In genomic region chr3:4394048-4394447, GRCh38 we compare ENCODE assay signal across 13 cellular contexts.
DNase-seq lines count a peak whose midpoint lies in the region; ATAC-seq, FAIRE-seq and TF ChIP-seq lines count a peak whose summit lies in the region.
"Had no signal": no experiment of that assay in that cellular context is flagged by ENCODE, and none has a peak within 500 bp of the region (broad histone marks: within the 10 kb centered on the region; RNA-seq: fewer than 3 reads in every experiment).

No MANE protein-coding gene starts in this region.

- peak; percentile 2 to 14 for DNase-seq in NOMO-1 (lab: John Stamatoyannopoulos, UW; ENCODE audit: unreplicated experiment in 2 of 2)
- DNase-seq in NOMO-1 treated with dmso at 0.1 percent for 144 hours (lab: John Stamatoyannopoulos, UW; ENCODE audit: unreplicated experiment): no peak
- DNase-seq in astrocyte of the spinal cord (ENCODE audit: low read depth, low spot score): peak; percentile 65
- DNase-seq in small intestine: peak; percentile 36
- DNase-seq in GM13976 (ENCODE audit: low spot score): no peak
- DNase-seq in GM19238 (ENCODE audit: insufficient read length, low spot score): no peak
- DNase-seq: 8988T, NCI-H1930 had no signal

- in situ Hi-C loops in astrocyte of the spinal cord (cut with HindIII; ENCODE audit: low sequenced_read_pairs) (no loop called here), GM13976 (cut with MboI; ENCODE audit: low sequenced_read_pairs, unreplicated experiment) (no loop called here)

- no peaks in the 10 kb centered on the region for H3K36me3 ChIP-seq in small intestine (ENCODE audit: control insufficient read depth in 2 of 2, insufficient read depth in 2 of 2, low read length in 2 of 2)

- no peak for TF ChIP-seq CTCF in astrocyte of the spinal cord (IDR thresholded peaks at IDR 0.05; ENCODE audit: low read depth, low read length)
- no peak for TF ChIP-seq CTCF in GM13976 (IDR thresholded peaks at IDR 0.05; ENCODE audit: borderline replicate concordance, control extremely low read depth, extremely low read depth, insufficient read depth, missing control alignments)

- no peak for FAIRE-seq in small intestine (lab: Jason Lieb, UNC)
- FAIRE-seq: G401.6 had no signal

- 69 to 97% (median 89%) methylated on average over 3 of the region's 3 CpGs for whole genome bisulfite sequencing in small intestine, 3 donors

- H3K9me3 Mint-ChIP-seq in T-helper 1 cell treated with Interleukin-12 subunit alpha and Interleukin-12 subunit beta and Interleukin-4 antibody, amounts not matched to agents 30 μg/mL and 1 μg/mL, for 36 hours: peaks cover 12% of the 10 kb centered on the region
- H3K9me3 Mint-ChIP-seq: nephron, type B pancreatic cell had no signal

- peaks cover 34% of the 10 kb centered on the region for H3K4me1 Mint-ChIP-seq in T-helper 1 cell treated with Interleukin-12 subunit alpha and Interleukin-12 subunit beta and Interleukin-4 antibody, amounts not matched to agents 30 μg/mL and 1 μg/mL, for 36 hours (ENCODE audit: low read depth)

- H3K27ac ChIP-seq in small intestine (ENCODE audit: low read depth in 1 of 2, low read length in 1 of 2): peak overlapping the region in 1 of 2 donors; percentile 16

- no peaks in the 10 kb centered on the region for H3K9me3 ChIP-seq in small intestine (ENCODE audit: control insufficient read depth, low read depth)

- H3K4me3 ChIP-seq in astrocyte of the spinal cord (ENCODE audit: low read depth, low read length) (no peak overlapping the region), small intestine (ENCODE audit: low read depth in 1 of 2, low read length in 2 of 2) (no peak overlapping the region)

- H3K4me1 ChIP-seq in small intestine (ENCODE audit: control insufficient read depth in 2 of 2, insufficient read depth in 1 of 2, low read depth in 1 of 2, low read length in 1 of 2): no peaks in the 10 kb centered on the region

- no peak for ATAC-seq in HG02970 (IDR thresholded peaks at IDR 0.05; ENCODE audit: low FRiP score, unreplicated experiment)

- peaks cover 39% of the 10 kb centered on the region for H3K36me3 Mint-ChIP-seq in T-helper 1 cell treated with Interleukin-12 subunit alpha and Interleukin-12 subunit beta and Interleukin-4 antibody, amounts not matched to agents 30 μg/mL and 1 μg/mL, for 36 hours (ENCODE audit: low read depth)

- peak overlapping the region; percentile 85 for H3K27ac Mint-ChIP-seq in T-helper 1 cell treated with Interleukin-12 subunit alpha and Interleukin-12 subunit beta and Interleukin-4 antibody, amounts not matched to agents 30 μg/mL and 1 μg/mL, for 36 hours
- H3K27ac Mint-ChIP-seq: type B pancreatic cell had no signal

- peaks cover 6% of the 10 kb centered on the region for H3K27me3 Mint-ChIP-seq in T-helper 1 cell treated with Interleukin-12 subunit alpha and Interleukin-12 subunit beta and Interleukin-4 antibody, amounts not matched to agents 30 μg/mL and 1 μg/mL, for 36 hours (ENCODE audit: low read depth)
- H3K27me3 Mint-ChIP-seq: type B pancreatic cell had no signal

- no peaks in the 10 kb centered on the region for H3K27me3 ChIP-seq in small intestine (ENCODE audit: control insufficient read depth in 2 of 2, insufficient read depth in 2 of 2, low read length in 2 of 2)

- peak overlapping the region; percentile 23 for H3K4me3 Mint-ChIP-seq in T-helper 1 cell treated with Interleukin-12 subunit alpha and Interleukin-12 subunit beta and Interleukin-4 antibody, amounts not matched to agents 30 μg/mL and 1 μg/mL, for 36 hours
- H3K4me3 Mint-ChIP-seq: nephron, type B pancreatic cell had no signal

Comparison
In these comparisons a context has a peak if more than half of its experiments do, and no peak if none do; other contexts are left out.
1. DNase-seq: peak in NOMO-1 (2 of 2), astrocyte of the spinal cord (single experiment) and small intestine (single experiment); none in NOMO-1 treated with dmso at 0.1 percent for 144 hours (single experiment), GM13976 (single experiment) and GM19238 (single experiment).